ENCODE assay signal across 15 cellular contexts in the genomic region with DNA sequence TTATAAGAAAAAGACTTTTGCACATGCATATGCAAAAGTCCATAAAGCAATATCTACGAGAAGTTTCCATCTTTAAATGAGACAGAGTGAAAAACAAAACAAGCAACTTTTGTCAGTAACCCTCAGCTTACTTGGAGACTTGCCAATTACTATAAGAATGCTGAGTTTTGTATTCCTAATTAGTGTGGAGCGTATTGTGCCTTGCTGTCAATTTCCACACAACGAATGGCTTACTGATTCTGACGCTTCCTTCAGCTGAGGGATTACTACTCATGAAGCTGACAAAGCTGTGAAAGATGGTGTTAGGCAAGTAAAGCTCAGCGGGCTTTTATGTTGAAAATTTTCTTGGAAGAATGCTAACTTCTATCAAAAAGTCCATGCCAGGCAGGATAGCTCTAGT.
"Had no signal": no experiment of that assay in that cellular context is flagged by ENCODE, and none has a peak within 500 bp of the region (broad histone marks: within the 10 kb centered on the region; RNA-seq: fewer than 3 reads in every experiment).

No MANE protein-coding gene starts in this region.

- H3K9me3 ChIP-seq: ovary, right atrium auricular region, upper lobe of right lung had no signal

- H3K27me3 ChIP-seq: ovary, right atrium auricular region, upper lobe of right lung had no signal

- H3K4me1 ChIP-seq: upper lobe of right lung had no signal

- DNase-seq: activated CD4-positive, alpha-beta T cell treated with anti-CD3 and anti-CD28 coated beads, Interleukin-2, amount 10 ng/mL, durations not matched to agents 24 days and 14 days; activated naive CD4-positive, alpha-beta T cell treated with anti-CD3 and anti-CD28 coated beads, Interleukin-2, amount 50 U/mL, for 16 hours; effector memory CD4-positive, alpha-beta T cell; glutamatergic neuron; immature natural killer cell; mammary epithelial cell; nephron progenitor cell; ovary; small intestine; upper lobe of right lung had no signal

- H3K36me3 Mint-ChIP-seq: immature natural killer cell; stimulated activated effector memory CD8-positive, alpha-beta T cell treated with anti-CD3 and anti-CD28 coated beads, Interleukin-12 subunit alpha, Interleukin-12 subunit beta, amount 100 ng/mL, for 72 hours; WTC11 had no signal

- H3K9me3 Mint-ChIP-seq: activated CD4-positive, alpha-beta T cell treated with anti-CD3 and anti-CD28 coated beads, Interleukin-2, amount 10 ng/mL, durations not matched to agents 24 days and 14 days; nephron progenitor cell had no signal

- H3K36me3 ChIP-seq: ovary, right atrium auricular region, upper lobe of right lung had no signal

- H3K27ac Mint-ChIP-seq: activated CD4-positive, alpha-beta T cell treated with anti-CD3 and anti-CD28 coated beads, Interleukin-2, amount 10 ng/mL, durations not matched to agents 24 days and 14 days; immature natural killer cell; nephron progenitor cell; stimulated activated effector memory CD8-positive, alpha-beta T cell treated with anti-CD3 and anti-CD28 coated beads, Interleukin-12 subunit alpha, Interleukin-12 subunit beta, amount 100 ng/mL, for 72 hours; T-helper 1 cell treated with Interleukin-12 subunit alpha and Interleukin-12 subunit beta and Interleukin-4 antibody, amounts not matched to agents 30 μg/mL and 1 μg/mL, for 36 hours; WTC11 had no signal

- H3K27ac ChIP-seq: coronary artery, right atrium auricular region had no signal

- H3K4me3 ChIP-seq: coronary artery, ovary, right atrium auricular region, upper lobe of right lung had no signal

- H3K4me3 Mint-ChIP-seq: activated CD4-positive, alpha-beta T cell treated with anti-CD3 and anti-CD28 coated beads, Interleukin-2, amount 10 ng/mL, durations not matched to agents 24 days and 14 days; immature natural killer cell; nephron progenitor cell; stimulated activated effector memory CD8-positive, alpha-beta T cell treated with anti-CD3 and anti-CD28 coated beads, Interleukin-12 subunit alpha, Interleukin-12 subunit beta, amount 100 ng/mL, for 72 hours; T-helper 1 cell treated with Interleukin-12 subunit alpha and Interleukin-12 subunit beta and Interleukin-4 antibody, amounts not matched to agents 30 μg/mL and 1 μg/mL, for 36 hours; WTC11 had no signal

- ATAC-seq: stimulated activated effector memory CD8-positive, alpha-beta T cell treated with anti-CD3 and anti-CD28 coated beads, Interleukin-12 subunit alpha, Interleukin-12 subunit beta, amount 100 ng/mL, for 72 hours; upper lobe of right lung; WTC11 had no signal

- H3K27me3 Mint-ChIP-seq: activated CD4-positive, alpha-beta T cell treated with anti-CD3 and anti-CD28 coated beads, Interleukin-2, amount 10 ng/mL, durations not matched to agents 24 days and 14 days had no signal

- H3K4me1 Mint-ChIP-seq: activated CD4-positive, alpha-beta T cell treated with anti-CD3 and anti-CD28 coated beads, Interleukin-2, amount 10 ng/mL, durations not matched to agents 24 days and 14 days; immature natural killer cell; nephron progenitor cell; stimulated activated effector memory CD8-positive, alpha-beta T cell treated with anti-CD3 and anti-CD28 coated beads, Interleukin-12 subunit alpha, Interleukin-12 subunit beta, amount 100 ng/mL, for 72 hours had no signal
